In genomic region chr22:29780781-29781676, GRCh38 we compare ENCODE assay signal across 8 cellular contexts. TPM values are rescaled to one million over a fixed set of nuclear protein-coding genes. Genes with fewer than 3 reads are reported as not detected.
DNase-seq lines count a peak whose midpoint lies in the region; ATAC-seq and TF ChIP-seq lines count a peak whose summit lies in the region.

No MANE protein-coding gene starts in this region.

- ATAC-seq in right lobe of liver (peak in 1 of 4 donors; percentile 4), thoracic aorta (ENCODE audit: insufficient number of reproducible peaks, low FRiP score, low read depth) (no peak), GM18909 (IDR thresholded peaks at IDR 0.05; ENCODE audit: poor library complexity, unreplicated experiment) (no peak), HG02852 (IDR thresholded peaks at IDR 0.05; ENCODE audit: unreplicated experiment) (no peak), GM21526 (IDR thresholded peaks at IDR 0.05; ENCODE audit: low FRiP score, unreplicated experiment) (no peak)

- peaks cover 0 to 57% (median 15%) of the 10 kb centered on the region in 4 donors for H3K4me1 ChIP-seq in right lobe of liver
- H3K4me1 ChIP-seq in thoracic aorta (ENCODE audit: control insufficient read depth in 1 of 2, low read depth in 2 of 2) = peaks cover 13 to 18% of the 10 kb centered on the region in 2 donors

- H3K9me3 ChIP-seq in right lobe of liver = no peaks in the 10 kb centered on the region
- no peaks in the 10 kb centered on the region for H3K9me3 ChIP-seq in thoracic aorta

- H3K27ac ChIP-seq in right lobe of liver (peak overlapping the region in 2 of 3 donors; percentile 55 to 59), thoracic aorta (peak overlapping the region; percentile 16 to 66)

- 59% methylated on average over 4 of the region's 8 CpGs for WGBS in right lobe of liver (ENCODE audit: insufficient coverage, low coverage, low lambda C conversion rate, missing lambda C conversion rate)

- TF ChIP-seq CTCF in choroid plexus epithelial cell (conservative IDR thresholded peaks at IDR 0.05; ENCODE audit: low read depth, low read length) (no peak), right lobe of liver (IDR thresholded peaks at IDR 0.05) (no peak), thoracic aorta (IDR thresholded peaks at IDR 0.05) (no peak)

- intact Hi-C loops in right lobe of liver (cut with DNase I) = no loop called here

- H3K27me3 ChIP-seq in right lobe of liver = no peaks in the 10 kb centered on the region
- H3K27me3 ChIP-seq in thoracic aorta (replicated peaks; ENCODE audit: insufficient read depth) = no peaks in the 10 kb centered on the region

- DNase-seq in NCI-H226 (peak; percentile 56), choroid plexus epithelial cell (ENCODE audit: low read depth) (peak; percentile 78), right lobe of liver (no peak), thoracic aorta (ENCODE audit: low spot score) (no peak), mesenteric fat pad (ENCODE audit: low spot score) (no peak)

- H3K36me3 ChIP-seq in right lobe of liver (no peaks in the 10 kb centered on the region), thoracic aorta (no peaks in the 10 kb centered on the region)

- H3K4me3 ChIP-seq in choroid plexus epithelial cell (ENCODE audit: low read depth, low read length) (no peak overlapping the region), right lobe of liver (no peak overlapping the region), thoracic aorta (no peak overlapping the region)

- no peak for TF ChIP-seq POLR2A in right lobe of liver (IDR thresholded peaks at IDR 0.05)

RNA-seq across cellular contexts. Expression of gene UQCR10, which starts 13.9 kb away (rescaled TPM):
- total RNA-seq in right lobe of liver (10 to 100 TPM; 57.4 to 71.6 (median 64.0) TPM), thoracic aorta (10 to 100 TPM; 12.2 to 43.1 TPM), mesenteric fat pad (81.1 TPM)

RNA-seq across cellular contexts. Expression of gene ZMAT5, which starts 14.2 kb away (rescaled TPM):
- total RNA-seq in right lobe of liver = 10 to 100 TPM in 5 of 6 experiments, 1 to 10 TPM in 1; 8.9 to 20.5 (median 13.7) TPM
- total RNA-seq in thoracic aorta = 10 to 100 TPM; 11.0 to 26.8 TPM
- total RNA-seq in mesenteric fat pad = 17.8 TPM

RNA-seq across cellular contexts. Expression of gene ASCC2, which starts 57.0 kb away (rescaled TPM):
- total RNA-seq in right lobe of liver = 10 to 100 TPM; 41.2 to 56.1 (median 47.4) TPM
- 10 to 100 TPM; 31.0 to 41.8 TPM for total RNA-seq in thoracic aorta
- 73.9 TPM for total RNA-seq in mesenteric fat pad

Comparison
In these comparisons a context has a peak if more than half of its experiments do, and no peak if none do; other contexts are left out.
1. DNase-seq: peak in NCI-H226 (single experiment) and choroid plexus epithelial cell (single experiment); none in right lobe of liver (0 of 3), thoracic aorta (single experiment) and mesenteric fat pad (single experiment).